ENCODE assay signal across 12 cellular contexts in genomic region chr9:114216081-114216480, GRCh38.
A peak's percentile ranks its signal among the peaks of the same experiment; 100 is the strongest.
DNase-seq lines count a peak whose midpoint lies in the region; ATAC-seq and TF ChIP-seq lines count a peak whose summit lies in the region.
"Had no signal": no experiment of that assay in that cellular context is flagged by ENCODE, and none has a peak within 500 bp of the region (broad histone marks: within the 10 kb centered on the region; RNA-seq: fewer than 3 reads in every experiment).

No MANE protein-coding gene starts in this region.

- TF ChIP-seq POLR2A in ovary (IDR thresholded peaks at IDR 0.05), result no peak

- no peak for TF ChIP-seq CTCF in ovary (IDR thresholded peaks at IDR 0.05)

- H3K27me3 ChIP-seq in SJCRH30 (no peaks in the 10 kb centered on the region), ovary (no peaks in the 10 kb centered on the region)
- H3K27me3 ChIP-seq in CD4-positive, alpha-beta memory T cell (ENCODE audit: insufficient read depth, low read length), result no peaks in the 10 kb centered on the region
- H3K27me3 ChIP-seq: BLaER1 had no signal

- CTCF ChIA-PET in CD4-positive, alpha-beta memory T cell (lab: Charles Lee; ENCODE audit: partially characterized antibody), result no interaction called here

- H3K9me3 Mint-ChIP-seq in CD4-positive, alpha-beta memory T cell, result no peaks in the 10 kb centered on the region
- no peaks in the 10 kb centered on the region for H3K9me3 Mint-ChIP-seq in activated CD4-positive, alpha-beta T cell treated with anti-CD3 and anti-CD28 coated beads, Interleukin-2, amount 10 ng/mL, durations not matched to agents 24 days and 14 days
- H3K9me3 Mint-ChIP-seq: activated CD4-positive, alpha-beta memory T cell treated with anti-CD3 and anti-CD28 coated beads, Interleukin-2, amount 10 ng/mL, durations not matched to agents 7 days and 5 days; memory B cell had no signal

- H3K27ac ChIP-seq in SJCRH30 (no peak overlapping the region), ovary (peak overlapping the region in 1 of 2 donors; percentile 60)
- H3K27ac ChIP-seq in CD4-positive, alpha-beta memory T cell (ENCODE audit: low read depth, low read length), result no peak overlapping the region
- H3K27ac ChIP-seq: BLaER1 had no signal

- no peaks in the 10 kb centered on the region for H3K9me3 ChIP-seq in SJCRH30 (replicated peaks)
- H3K9me3 ChIP-seq in ovary, result no peaks in the 10 kb centered on the region
- H3K9me3 ChIP-seq in CD4-positive, alpha-beta memory T cell (ENCODE audit: control insufficient read depth in 1 of 2, low read length in 2 of 2), result no peaks in the 10 kb centered on the region
- H3K9me3 ChIP-seq: BLaER1 had no signal

- H3K36me3 Mint-ChIP-seq in CD4-positive, alpha-beta memory T cell, result no peaks in the 10 kb centered on the region
- no peaks in the 10 kb centered on the region for H3K36me3 Mint-ChIP-seq in activated CD4-positive, alpha-beta T cell treated with anti-CD3 and anti-CD28 coated beads, Interleukin-2, amount 10 ng/mL, durations not matched to agents 24 days and 14 days (ENCODE audit: low read depth)
- H3K36me3 Mint-ChIP-seq: memory B cell had no signal

- H3K4me3 Mint-ChIP-seq in CD4-positive, alpha-beta memory T cell, result no peak overlapping the region
- H3K4me3 Mint-ChIP-seq in activated CD4-positive, alpha-beta T cell treated with anti-CD3 and anti-CD28 coated beads, Interleukin-2, amount 10 ng/mL, durations not matched to agents 24 days and 14 days, result no peak overlapping the region
- H3K4me3 Mint-ChIP-seq: activated CD4-positive, alpha-beta memory T cell treated with anti-CD3 and anti-CD28 coated beads, Interleukin-2, amount 10 ng/mL, durations not matched to agents 7 days and 5 days; memory B cell had no signal

- H3K27ac Mint-ChIP-seq in CD4-positive, alpha-beta memory T cell, result no peak overlapping the region
- no peak overlapping the region for H3K27ac Mint-ChIP-seq in activated CD4-positive, alpha-beta T cell treated with anti-CD3 and anti-CD28 coated beads, Interleukin-2, amount 10 ng/mL, durations not matched to agents 24 days and 14 days
- H3K27ac Mint-ChIP-seq: activated CD4-positive, alpha-beta memory T cell treated with anti-CD3 and anti-CD28 coated beads, Interleukin-2, amount 10 ng/mL, durations not matched to agents 7 days and 5 days; memory B cell had no signal

- H3K36me3 ChIP-seq in SJCRH30, result no peaks in the 10 kb centered on the region
- no peaks in the 10 kb centered on the region for H3K36me3 ChIP-seq in ovary
- H3K36me3 ChIP-seq in CD4-positive, alpha-beta memory T cell (ENCODE audit: insufficient read depth, low read length), result no peaks in the 10 kb centered on the region

- DNase-seq in DMS 273 treated with DMSO at 0.1 percent for 48 hours (lab: John Stamatoyannopoulos, UW) (peak; percentile 22), SJCRH30 (peak; percentile 67 to 75), globus pallidus (ENCODE audit: low spot score) (peak; percentile 29), ovary (peak; percentile 77 to 92 (median 84)), cerebellar nuclear complex (lab: John Stamatoyannopoulos, UW) (no peak)
- no peak for DNase-seq in CD4-positive, alpha-beta memory T cell
- DNase-seq in activated CD4-positive, alpha-beta T cell treated with anti-CD3 and anti-CD28 coated beads, Interleukin-2, amount 10 ng/mL, durations not matched to agents 24 days and 14 days, result no peak
- DNase-seq: activated CD4-positive, alpha-beta memory T cell treated with anti-CD3 and anti-CD28 coated beads, Interleukin-2, amount 10 ng/mL, durations not matched to agents 7 days and 5 days; stimulated activated naive CD4-positive, alpha-beta T cell treated with Interleukin-2 at 50 U/mL for 16 hours had no signal

- H3K4me3 ChIP-seq in SJCRH30 (no peak overlapping the region), ovary (no peak overlapping the region)
- H3K4me3 ChIP-seq in CD4-positive, alpha-beta memory T cell (ENCODE audit: low read length in 2 of 2), result no peak overlapping the region
- H3K4me3 ChIP-seq: BLaER1 had no signal

- TF ChIP-seq EP300 in ovary (IDR thresholded peaks at IDR 0.05), result no peak

- ATAC-seq in GM21576 (IDR thresholded peaks at IDR 0.05; ENCODE audit: unreplicated experiment), result no peak

- peaks cover 0 to 2% of the 10 kb centered on the region in 2 donors for H3K27me3 Mint-ChIP-seq in CD4-positive, alpha-beta memory T cell
- no peaks in the 10 kb centered on the region for H3K27me3 Mint-ChIP-seq in activated CD4-positive, alpha-beta T cell treated with anti-CD3 and anti-CD28 coated beads, Interleukin-2, amount 10 ng/mL, durations not matched to agents 24 days and 14 days
- H3K27me3 Mint-ChIP-seq: activated CD4-positive, alpha-beta memory T cell treated with anti-CD3 and anti-CD28 coated beads, Interleukin-2, amount 10 ng/mL, durations not matched to agents 7 days and 5 days; memory B cell had no signal

- POLR2A ChIA-PET in CD4-positive, alpha-beta memory T cell (lab: Charles Lee; ENCODE audit: partially characterized antibody), result no interaction called here

- H3K4me1 ChIP-seq in SJCRH30 (peaks cover 43% of the 10 kb centered on the region), ovary (ENCODE audit: insufficient read depth) (peaks cover 30% of the 10 kb centered on the region)
- H3K4me1 ChIP-seq in CD4-positive, alpha-beta memory T cell (ENCODE audit: insufficient read depth, low read length), result no peaks in the 10 kb centered on the region

- intact Hi-C loops in ovary (cut with DNase I), result no loop called here
- intact Hi-C loops in CD4-positive, alpha-beta memory T cell (cut with micrococcal nuclease), result no loop called here
- intact Hi-C loops in activated CD4-positive, alpha-beta T cell treated with anti-CD3 and anti-CD28 coated beads, Interleukin-2, amount 10 ng/mL, durations not matched to agents 24 days and 14 days (cut with micrococcal nuclease), result no loop called here

- 31 to 43% (median 40%) methylated on average over 7 of the region's 7 CpGs for WGBS in ovary, 3 donors

- no peaks in the 10 kb centered on the region for H3K4me1 Mint-ChIP-seq in CD4-positive, alpha-beta memory T cell
- H3K4me1 Mint-ChIP-seq in activated CD4-positive, alpha-beta T cell treated with anti-CD3 and anti-CD28 coated beads, Interleukin-2, amount 10 ng/mL, durations not matched to agents 24 days and 14 days, result no peaks in the 10 kb centered on the region
- H3K4me1 Mint-ChIP-seq: activated CD4-positive, alpha-beta memory T cell treated with anti-CD3 and anti-CD28 coated beads, Interleukin-2, amount 10 ng/mL, durations not matched to agents 7 days and 5 days; memory B cell had no signal

Comparison
In these comparisons a context has a peak if more than half of its experiments do, and no peak if none do; other contexts are left out.
1. DNase-seq: peak in DMS 273 treated with DMSO at 0.1 percent for 48 hours (single experiment), SJCRH30 (2 of 2), globus pallidus (single experiment) and ovary (5 of 5); none in CD4-positive, alpha-beta memory T cell (0 of 5), activated CD4-positive, alpha-beta T cell treated with anti-CD3 and anti-CD28 coated beads, Interleukin-2, amount 10 ng/mL, durations not matched to agents 24 days and 14 days (single experiment) and cerebellar nuclear complex (0 of 2).